8 cellular contexts compared by ENCODE assay signal in genomic region chr19:17473041-17473440, GRCh38. TPM values are rescaled to one million over a fixed set of nuclear protein-coding genes. Genes with fewer than 3 reads are reported as not detected.
DNase-seq lines count a peak whose midpoint lies in the region; ATAC-seq and TF ChIP-seq lines count a peak whose summit lies in the region.
"Had no signal": no experiment of that assay in that cellular context is flagged by ENCODE, and none has a peak within 500 bp of the region (broad histone marks: within the 10 kb centered on the region; RNA-seq: fewer than 3 reads in every experiment).

No MANE protein-coding gene starts in this region.

- CTCF ChIA-PET in activated CD4-positive, alpha-beta T cell treated with anti-CD3 and anti-CD28 coated beads for 36 hours (lab: Charles Lee): interaction anchor here (0.6 kb wide), 1 partner anchor 110 kb away, joined by 3 read pairs; no protein-coding TSS in a partner anchor

- H3K4me3 ChIP-seq in WERI-Rb-1 (ENCODE audit: low read depth, low read length): no peak overlapping the region
- H3K4me3 ChIP-seq: lung had no signal

- peak; percentile 51 for DNase-seq in activated CD4-positive, alpha-beta T cell treated with anti-CD3 and anti-CD28 coated beads for 36 hours
- DNase-seq in activated CD4-positive, alpha-beta T cell treated with anti-CD3 and anti-CD28 coated beads, Interleukin-2, amount 50 U/mL, for 48 hours: no peak
- DNase-seq in WERI-Rb-1 (peak; percentile 30), nephron progenitor cell (no peak), DMS79 (lab: John Stamatoyannopoulos, UW) (no peak)
- DNase-seq: NCI-H526 had no signal

- H3K27me3 Mint-ChIP-seq in activated CD4-positive, alpha-beta T cell treated with anti-CD3 and anti-CD28 coated beads for 36 hours: no peaks in the 10 kb centered on the region
- H3K27me3 Mint-ChIP-seq in nephron progenitor cell (ENCODE audit: low read depth, poor library complexity): peaks cover 3% of the 10 kb centered on the region

- H3K27ac ChIP-seq in WERI-Rb-1: no peak overlapping the region

- no peaks in the 10 kb centered on the region for H3K36me3 Mint-ChIP-seq in activated CD4-positive, alpha-beta T cell treated with anti-CD3 and anti-CD28 coated beads for 36 hours (ENCODE audit: low read depth)
- peaks cover 4% of the 10 kb centered on the region for H3K36me3 Mint-ChIP-seq in nephron progenitor cell (ENCODE audit: low read depth)

- no peak overlapping the region for H3K4me3 Mint-ChIP-seq in activated CD4-positive, alpha-beta T cell treated with anti-CD3 and anti-CD28 coated beads for 36 hours
- H3K4me3 Mint-ChIP-seq in nephron progenitor cell: peak overlapping the region; percentile 62

- H3K9me3 Mint-ChIP-seq in activated CD4-positive, alpha-beta T cell treated with anti-CD3 and anti-CD28 coated beads for 36 hours (ENCODE audit: low read depth): no peaks in the 10 kb centered on the region
- no peaks in the 10 kb centered on the region for H3K9me3 Mint-ChIP-seq in nephron progenitor cell

- POLR2A ChIA-PET in activated CD4-positive, alpha-beta T cell treated with anti-CD3 and anti-CD28 coated beads for 36 hours (lab: Charles Lee): no interaction called here

- peaks cover 21% of the 10 kb centered on the region for H3K4me1 Mint-ChIP-seq in activated CD4-positive, alpha-beta T cell treated with anti-CD3 and anti-CD28 coated beads for 36 hours
- H3K4me1 Mint-ChIP-seq in nephron progenitor cell: peaks cover 36% of the 10 kb centered on the region

- no peaks in the 10 kb centered on the region for H3K36me3 ChIP-seq in WERI-Rb-1

- H3K27ac Mint-ChIP-seq in activated CD4-positive, alpha-beta T cell treated with anti-CD3 and anti-CD28 coated beads for 36 hours: no peak overlapping the region
- H3K27ac Mint-ChIP-seq in nephron progenitor cell: no peak overlapping the region

- intact Hi-C loops in activated CD4-positive, alpha-beta T cell treated with anti-CD3 and anti-CD28 coated beads for 36 hours (cut with DNase I, micrococcal nuclease): loop anchor here in 1 of 2 experiments (5.0 kb wide), 1 partner anchor 369 kb away; no protein-coding TSS in a partner anchor

- ATAC-seq in activated CD4-positive, alpha-beta T cell treated with anti-CD3 and anti-CD28 coated beads for 36 hours: no peak
- no peak for ATAC-seq in HG03039 (IDR thresholded peaks at IDR 0.05; ENCODE audit: unreplicated experiment)

- no peaks in the 10 kb centered on the region for H3K27me3 ChIP-seq in WERI-Rb-1 (ENCODE audit: insufficient read depth, low read depth, severe bottlenecking)

- TF ChIP-seq CTCF in WERI-Rb-1 (IDR thresholded peaks at IDR 0.05; ENCODE audit: low read depth, low read length) (no peak), nephron progenitor cell (IDR thresholded peaks at IDR 0.05) (no peak)

- H3K9me3 ChIP-seq in WERI-Rb-1 (ENCODE audit: severe bottlenecking): no peaks in the 10 kb centered on the region

RNA-seq across cellular contexts. Expression of gene SLC27A1, which starts 2.7 kb away (rescaled TPM):
- 1 to 10 TPM; 2.2 to 2.7 TPM for total RNA-seq in activated CD4-positive, alpha-beta T cell treated with anti-CD3 and anti-CD28 coated beads for 36 hours

RNA-seq across cellular contexts. Expression of gene NXNL1, which starts 12.3 kb away (rescaled TPM):
- total RNA-seq in activated CD4-positive, alpha-beta T cell treated with anti-CD3 and anti-CD28 coated beads for 36 hours: not detected
- total RNA-seq: lung had no signal

RNA-seq across cellular contexts. Expression of gene TMEM221, which starts 24.6 kb away (rescaled TPM):
- not detected for total RNA-seq in activated CD4-positive, alpha-beta T cell treated with anti-CD3 and anti-CD28 coated beads for 36 hours

RNA-seq across cellular contexts. Expression of gene PGLS, which starts 38.4 kb away (rescaled TPM):
- 10 to 100 TPM; 53.1 to 55.5 TPM for total RNA-seq in activated CD4-positive, alpha-beta T cell treated with anti-CD3 and anti-CD28 coated beads for 36 hours

RNA-seq across cellular contexts. Expression of gene MVB12A, which starts 53.2 kb away (rescaled TPM):
- total RNA-seq in activated CD4-positive, alpha-beta T cell treated with anti-CD3 and anti-CD28 coated beads for 36 hours: 10 to 100 TPM; 27.6 to 32.6 TPM

Comparison
In these comparisons a context has a peak if more than half of its experiments do, and no peak if none do; other contexts are left out.
1. DNase-seq: peak in activated CD4-positive, alpha-beta T cell treated with anti-CD3 and anti-CD28 coated beads for 36 hours (single experiment) and WERI-Rb-1 (single experiment); none in activated CD4-positive, alpha-beta T cell treated with anti-CD3 and anti-CD28 coated beads, Interleukin-2, amount 50 U/mL, for 48 hours (0 of 2), nephron progenitor cell (single experiment) and DMS79 (single experiment).